8 cellular contexts compared by ENCODE assay signal in genomic region chr12:49347307-49348237, GRCh38. TPM values are rescaled to one million over a fixed set of nuclear protein-coding genes. Genes with fewer than 3 reads are reported as not detected.
DNase-seq lines count a peak whose midpoint lies in the region; ATAC-seq and TF ChIP-seq lines count a peak whose summit lies in the region.

No MANE protein-coding gene starts in this region.

- peak; percentile 100 for TF ChIP-seq CTCF in CD14-positive monocyte (IDR thresholded peaks at IDR 0.05)

- H3K36me3 Mint-ChIP-seq in CD14-positive monocyte, result peaks cover 6 to 10% of the 10 kb centered on the region in 2 donors

- H3K9me3 Mint-ChIP-seq in CD14-positive monocyte, result peaks cover 0 to 26% (median 11%) of the 10 kb centered on the region in 7 donors

- H3K27ac Mint-ChIP-seq in CD14-positive monocyte, result no peak overlapping the region

- peak overlapping the region; percentile 70 to 94 for H3K4me3 Mint-ChIP-seq in CD14-positive monocyte

- peaks cover 36% of the 10 kb centered on the region for H3K4me1 Mint-ChIP-seq in CD14-positive monocyte

- intact Hi-C loops in CD14-positive monocyte (cut with micrococcal nuclease), result loop anchor here in 1 of 2 donors (10.0 kb wide), 1 partner anchor 283 kb away; the partner anchor contains the start of genes KMT2D and RHEBL1

- DNase-seq in CD14-positive monocyte (ENCODE audit: low spot score) (no peak), NCI-H2029 treated with DMSO at 0.1 percent for 48 hours (lab: John Stamatoyannopoulos, UW) (peak; percentile 58), cerebellum (ENCODE audit: low spot score) (peak; percentile 85), kidney tubule cell (ENCODE audit: low spot score) (peak; percentile 89)
- peak; percentile 62 to 63 for DNase-seq in activated CD4-positive, alpha-beta T cell treated with anti-CD3 and anti-CD28 coated beads for 24 hours (ENCODE audit: low read depth in 2 of 2)
- peak; percentile 57 to 64 (median 62) for DNase-seq in stimulated activated CD4-positive, alpha-beta T cell treated with anti-CD3 and anti-CD28 coated beads, Interleukin-1b, Interleukin-23, amount 100 ng/mL, for 24 hours (ENCODE audit: low read depth in 4 of 4, low spot score in 1 of 4)

- ATAC-seq in GM21723 (IDR thresholded peaks at IDR 0.05; ENCODE audit: unreplicated experiment), result peak; percentile 57
- no peak for ATAC-seq in GM19395 (IDR thresholded peaks at IDR 0.05; ENCODE audit: unreplicated experiment)

- H3K27me3 Mint-ChIP-seq in CD14-positive monocyte (ENCODE audit: low read depth in 3 of 3), result peaks cover 64 to 91% (median 89%) of the 10 kb centered on the region in 3 donors

RNA-seq across cellular contexts. Expression of gene DNAJC22, which starts 0.9 kb away (rescaled TPM):
- polyA plus RNA-seq in CD14-positive monocyte, result not detected
- total RNA-seq in cerebellum, result 1.4 TPM

RNA-seq across cellular contexts. Expression of gene C1QL4, which starts 10.6 kb away (rescaled TPM):
- polyA plus RNA-seq in CD14-positive monocyte, result not detected
- total RNA-seq in cerebellum, result 2.7 TPM

RNA-seq across cellular contexts. Expression of gene SPATS2, which starts 19.7 kb away (rescaled TPM):
- polyA plus RNA-seq in CD14-positive monocyte, result 1 to 10 TPM; 1.1 to 1.8 TPM
- total RNA-seq in cerebellum, result 59.9 TPM

RNA-seq across cellular contexts. Expression of gene TROAP, which starts 24.5 kb away (rescaled TPM):
- polyA plus RNA-seq in CD14-positive monocyte, result not detected
- 6.7 TPM for total RNA-seq in cerebellum

RNA-seq across cellular contexts. Expression of gene PRPH, which starts 52.6 kb away (rescaled TPM):
- polyA plus RNA-seq in CD14-positive monocyte, result not detected
- 3.1 TPM for total RNA-seq in cerebellum
